In genomic region chr22:29912141-29912540, GRCh38 we compare ENCODE assay signal across 20 cellular contexts. TPM values are rescaled to one million over a fixed set of nuclear protein-coding genes. Genes with fewer than 3 reads are reported as not detected.
DNase-seq lines count a peak whose midpoint lies in the region; ATAC-seq and TF ChIP-seq lines count a peak whose summit lies in the region.
"Had no signal": no experiment of that assay in that cellular context is flagged by ENCODE, and none has a peak within 500 bp of the region (broad histone marks: within the 10 kb centered on the region; RNA-seq: fewer than 3 reads in every experiment).

No MANE protein-coding gene starts in this region.

- ATAC-seq in HG02970 (IDR thresholded peaks at IDR 0.05; ENCODE audit: low FRiP score, unreplicated experiment): no peak

- H3K27ac ChIP-seq in mesenchymal stem cell (ENCODE audit: low read length, poor library complexity, severe bottlenecking) (peak overlapping the region; percentile 56), smooth muscle cell (ENCODE audit: low read depth) (peak overlapping the region; percentile 97)
- H3K27ac ChIP-seq: BLaER1, Peyer's patch, SK-N-MC had no signal

- H2BK15ac ChIP-seq in mesenchymal stem cell (ENCODE audit: low read depth, poor library complexity, severe bottlenecking): no peak overlapping the region

- H3K27ac Mint-ChIP-seq in activated naive CD8-positive, alpha-beta T cell: peak overlapping the region; percentile 25
- H3K27ac Mint-ChIP-seq in activated naive CD8-positive, alpha-beta T cell treated with anti-CD3 and anti-CD28 coated beads for 36 hours: no peak overlapping the region

- H3K4me1 ChIP-seq in adipocyte (ENCODE audit: control insufficient read depth, insufficient read depth, low read length) (peaks cover 54% of the 10 kb centered on the region), mesenchymal stem cell (ENCODE audit: control insufficient read depth, insufficient read depth, low read depth, low read length) (peaks cover 18% of the 10 kb centered on the region), smooth muscle cell (ENCODE audit: low read depth) (peaks cover 37% of the 10 kb centered on the region)

- H2BK5ac ChIP-seq in mesenchymal stem cell (ENCODE audit: low read depth, low read length, poor library complexity, severe bottlenecking): no peak overlapping the region

- H3K4me3 ChIP-seq in adipocyte (ENCODE audit: low read length) (peak overlapping the region; percentile 9), mesenchymal stem cell (ENCODE audit: insufficient read depth in 1 of 2, low read depth in 1 of 2, low read length in 2 of 2) (peak overlapping the region in 1 of 2 experiments; percentile 9), smooth muscle cell (no peak overlapping the region)
- H3K4me3 ChIP-seq: BLaER1, Peyer's patch, SK-N-MC had no signal

- H3K4ac ChIP-seq in mesenchymal stem cell (ENCODE audit: low read depth in 1 of 2, low read length in 2 of 2): no peak overlapping the region

- no peak overlapping the region for H3K18ac ChIP-seq in mesenchymal stem cell (ENCODE audit: low read depth in 1 of 2, low read length in 2 of 2)

- peaks cover 89% of the 10 kb centered on the region for H4K20me1 ChIP-seq in smooth muscle cell (ENCODE audit: low read depth)

- H3K79me1 ChIP-seq in mesenchymal stem cell (replicated peaks; ENCODE audit: low read length, poor library complexity, severe bottlenecking): no peaks in the 10 kb centered on the region

- H3K36me3 ChIP-seq in adipocyte (ENCODE audit: control insufficient read depth, insufficient read depth, low read length, severe bottlenecking) (no peaks in the 10 kb centered on the region), mesenchymal stem cell (ENCODE audit: control insufficient read depth in 1 of 2, insufficient read depth in 2 of 2, low read depth in 1 of 2, low read length in 2 of 2) (no peaks in the 10 kb centered on the region), smooth muscle cell (ENCODE audit: low read depth) (no peaks in the 10 kb centered on the region)
- H3K36me3 ChIP-seq: BLaER1, Peyer's patch had no signal

- H4K8ac ChIP-seq in mesenchymal stem cell (ENCODE audit: low read length): no peak overlapping the region

- peaks cover 74% of the 10 kb centered on the region for H3K79me2 ChIP-seq in smooth muscle cell (ENCODE audit: low read depth)

- H3K36me3 Mint-ChIP-seq in activated naive CD8-positive, alpha-beta T cell: no peaks in the 10 kb centered on the region
- H3K36me3 Mint-ChIP-seq in activated naive CD8-positive, alpha-beta T cell treated with anti-CD3 and anti-CD28 coated beads for 36 hours: no peaks in the 10 kb centered on the region

- no peak overlapping the region for H4K91ac ChIP-seq in mesenchymal stem cell (ENCODE audit: low read length)

- H3K14ac ChIP-seq in mesenchymal stem cell (ENCODE audit: low read length in 2 of 2): no peak overlapping the region

- H3K27me3 Mint-ChIP-seq in activated naive CD8-positive, alpha-beta T cell: no peaks in the 10 kb centered on the region
- H3K27me3 Mint-ChIP-seq in activated naive CD8-positive, alpha-beta T cell treated with anti-CD3 and anti-CD28 coated beads for 36 hours: no peaks in the 10 kb centered on the region
- H3K27me3 Mint-ChIP-seq: CD8-positive, alpha-beta memory T cell had no signal

- H3K9ac ChIP-seq in adipocyte (ENCODE audit: low read length) (no peak overlapping the region), mesenchymal stem cell (ENCODE audit: low read length) (no peak overlapping the region), smooth muscle cell (ENCODE audit: low read depth) (no peak overlapping the region)
- H3K9ac ChIP-seq: BLaER1 had no signal

- H3K4me1 Mint-ChIP-seq in activated naive CD8-positive, alpha-beta T cell (ENCODE audit: low read depth): peaks cover 78% of the 10 kb centered on the region
- H3K4me1 Mint-ChIP-seq in activated naive CD8-positive, alpha-beta T cell treated with anti-CD3 and anti-CD28 coated beads for 36 hours: peaks cover 68% of the 10 kb centered on the region

- H3K23ac ChIP-seq in mesenchymal stem cell (ENCODE audit: low read length in 2 of 2): no peak overlapping the region

- H2AFZ ChIP-seq in mesenchymal stem cell (ENCODE audit: low read depth, low read length): no peak overlapping the region
- H2AFZ ChIP-seq in smooth muscle cell (ENCODE audit: low read depth): no peak overlapping the region

- no peak for TF ChIP-seq CTCF in smooth muscle cell (IDR thresholded peaks at IDR 0.05; ENCODE audit: borderline replicate concordance, insufficient read depth, poor library complexity, severe bottlenecking)

- H3K4me3 Mint-ChIP-seq in activated naive CD8-positive, alpha-beta T cell: no peak overlapping the region
- H3K4me3 Mint-ChIP-seq in activated naive CD8-positive, alpha-beta T cell treated with anti-CD3 and anti-CD28 coated beads for 36 hours: no peak overlapping the region
- H3K4me3 Mint-ChIP-seq: CD8-positive, alpha-beta memory T cell had no signal

- no peaks in the 10 kb centered on the region for H3K9me3 ChIP-seq in adipocyte (ENCODE audit: control insufficient read depth, low read length)
- no peaks in the 10 kb centered on the region for H3K9me3 ChIP-seq in mesenchymal stem cell (ENCODE audit: control insufficient read depth, low read length)
- H3K9me3 ChIP-seq in smooth muscle cell (replicated peaks; ENCODE audit: low read depth): no peaks in the 10 kb centered on the region
- H3K9me3 ChIP-seq: BLaER1, Peyer's patch had no signal

- 98% methylated on average over 4 of the region's 4 CpGs for WGBS in mesenchymal stem cell
- WGBS in smooth muscle cell (ENCODE audit: low lambda C conversion rate): 97% methylated on average over 4 of the region's 4 CpGs

- no peaks in the 10 kb centered on the region for H3K9me3 Mint-ChIP-seq in activated naive CD8-positive, alpha-beta T cell (ENCODE audit: low read depth)
- H3K9me3 Mint-ChIP-seq in activated naive CD8-positive, alpha-beta T cell treated with anti-CD3 and anti-CD28 coated beads for 36 hours: no peaks in the 10 kb centered on the region
- H3K9me3 Mint-ChIP-seq: CD8-positive, alpha-beta memory T cell; HFFc6 had no signal

- no peak overlapping the region for H2BK120ac ChIP-seq in mesenchymal stem cell (ENCODE audit: low read depth, low read length)

- H3K4me2 ChIP-seq in mesenchymal stem cell (ENCODE audit: low read length, poor library complexity, severe bottlenecking) (no peak overlapping the region), smooth muscle cell (peak overlapping the region; percentile 78)
- H3K4me2 ChIP-seq: BLaER1 had no signal

- peaks cover 15% of the 10 kb centered on the region for H3F3A ChIP-seq in smooth muscle cell (ENCODE audit: low read depth)

- H3K27me3 ChIP-seq in adipocyte (replicated peaks; ENCODE audit: control insufficient read depth, insufficient read depth, low read length) (no peaks in the 10 kb centered on the region), mesenchymal stem cell (ENCODE audit: control insufficient read depth in 1 of 2, insufficient read depth in 1 of 2, low read length in 2 of 2) (no peaks in the 10 kb centered on the region), smooth muscle cell (ENCODE audit: low read depth) (no peaks in the 10 kb centered on the region)
- H3K27me3 ChIP-seq: BLaER1, Peyer's patch had no signal

- H2AK5ac ChIP-seq in mesenchymal stem cell (ENCODE audit: low read length, severe bottlenecking): peak overlapping the region; percentile 88

- H2BK12ac ChIP-seq in mesenchymal stem cell (ENCODE audit: low read length in 2 of 2): no peak overlapping the region

- no peak for DNase-seq in activated naive CD8-positive, alpha-beta T cell treated with anti-CD3 and anti-CD28 coated beads for 36 hours
- DNase-seq in adipocyte (ENCODE audit: low read depth) (no peak), mesenchymal stem cell (no peak), smooth muscle cell (lab: John Stamatoyannopoulos, UW; ENCODE audit: unreplicated experiment) (no peak), AML-193 (lab: John Stamatoyannopoulos, UW) (no peak), Kasumi-1 (lab: John Stamatoyannopoulos, UW) (no peak)
- DNase-seq: 8988T; CD8-positive, alpha-beta memory T cell; DMS79 treated with DMSO at 0.1 percent for 48 hours; NCI-H1105; NCI-H1694 treated with DMSO at 0.1 percent for 48 hours; NCI-H2107; NCI-H2227 treated with DMSO at 0.1 percent for 48 hours; NCI-H524 treated with DMSO at 0.1 percent for 48 hours; Peyer's patch had no signal

RNA-seq across cellular contexts. Expression of gene MTMR3, which starts 29.2 kb away (rescaled TPM):
- total RNA-seq in activated naive CD8-positive, alpha-beta T cell treated with anti-CD3 and anti-CD28 coated beads for 36 hours: 10 to 100 TPM; 16.3 to 16.9 TPM
- polyA plus RNA-seq in mesenchymal stem cell (2013, experiment 1 of 2): 10.3 TPM
- polyA plus RNA-seq in mesenchymal stem cell (2013, experiment 2 of 2): 9.3 TPM
- total RNA-seq in smooth muscle cell: 33.0 and 48.9 TPM in 2 replicates
- polyA plus RNA-seq in smooth muscle cell: 15.8 and 21.0 TPM in 2 replicates
